ENCODE assay signal across 14 cellular contexts in the genomic region with DNA sequence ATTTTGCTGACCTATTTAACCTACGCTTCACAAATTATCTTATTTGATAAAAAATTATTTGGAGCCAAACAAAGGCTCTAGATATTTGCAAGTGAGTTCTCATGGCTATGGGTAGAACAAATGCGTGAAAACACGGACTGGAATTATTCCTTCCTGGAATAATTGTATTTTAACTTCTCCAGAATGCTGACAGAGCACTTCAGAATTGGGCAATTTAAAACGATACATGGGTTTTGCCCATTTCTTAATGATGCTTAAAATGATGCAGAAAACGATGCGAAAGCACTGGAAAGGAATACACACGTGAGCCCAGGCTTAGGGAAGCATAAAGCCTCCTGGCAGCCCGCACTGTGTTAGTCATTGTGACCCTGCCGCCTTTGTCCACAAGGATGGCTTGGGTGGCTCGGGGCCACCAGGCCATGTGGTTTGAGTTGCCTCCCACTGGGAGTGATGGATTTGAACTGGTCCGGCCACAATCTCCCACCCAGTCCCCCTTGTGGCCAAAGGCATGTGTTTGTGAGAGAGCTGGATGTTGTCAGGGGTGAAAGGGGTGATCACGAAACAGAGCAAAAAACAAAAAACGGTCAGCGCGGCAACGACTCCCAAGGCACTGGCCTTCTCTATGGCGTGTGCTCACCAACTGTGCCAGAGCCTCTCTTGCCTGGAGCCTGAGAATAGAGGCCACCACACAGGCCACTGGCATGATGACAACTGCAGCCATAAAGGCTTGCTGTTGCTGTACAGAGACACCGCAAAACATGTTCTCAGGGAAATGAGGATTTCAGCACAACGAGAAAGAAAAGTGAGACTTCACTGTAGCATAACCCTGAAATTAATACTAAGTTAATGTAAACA.
DNase-seq lines count a peak whose midpoint lies in the region; ATAC-seq and TF ChIP-seq lines count a peak whose summit lies in the region.
"Had no signal": no experiment of that assay in that cellular context is flagged by ENCODE, and none has a peak within 500 bp of the region (broad histone marks: within the 10 kb centered on the region; RNA-seq: fewer than 3 reads in every experiment).

No MANE protein-coding gene starts in this region.

- no peaks in the 10 kb centered on the region for H3K9me3 ChIP-seq in sigmoid colon

- DNase-seq in G401 (ENCODE audit: low spot score) (peak; percentile 93), astrocyte of the cerebellum (ENCODE audit: low read depth) (peak; percentile 75), iPS DF 19.7 (ENCODE audit: low read depth, low spot score) (peak; percentile 12), sigmoid colon (peak; percentile 89), NCI-H526 treated with DMSO at 0.1 percent for 48 hours (lab: John Stamatoyannopoulos, UW) (no peak)
- DNase-seq: activated T-cell treated with anti-CD3 and anti-CD28 coated beads, Interleukin-2, amount 50 U/mL, for 4 hours; MV-4-11; NCI-H510A had no signal

- no peaks in the 10 kb centered on the region for H3K36me3 ChIP-seq in sigmoid colon

- 81 to 82% methylated on average over 19 of the region's 19 CpGs for WGBS in sigmoid colon, 2 donors

- H3K4me3 ChIP-seq in astrocyte of the cerebellum (ENCODE audit: low read depth, low read length) (no peak overlapping the region), sigmoid colon (no peak overlapping the region)
- H3K4me3 ChIP-seq: smooth muscle cell had no signal

- no peak for TF ChIP-seq POLR2A in sigmoid colon (IDR thresholded peaks at IDR 0.05)

- peaks cover 0 to 55% (median 49%) of the 10 kb centered on the region in 4 donors for H3K4me1 ChIP-seq in sigmoid colon

- in situ Hi-C loops in G401 (cut with HindIII; ENCODE audit: low sequenced_read_pairs) = no loop called here
- in situ Hi-C loops in astrocyte of the cerebellum (cut with HindIII; ENCODE audit: low sequenced_read_pairs) = no loop called here

- peak overlapping the region in 2 of 4 donors; percentile 5 to 35 for H3K27ac ChIP-seq in sigmoid colon
- H3K27ac ChIP-seq: epithelial cell of prostate, RWPE1 had no signal

- no peaks in the 10 kb centered on the region for H3K27me3 ChIP-seq in sigmoid colon

- no peak for TF ChIP-seq EP300 in sigmoid colon (IDR thresholded peaks at IDR 0.05)

- no peak for ATAC-seq in GM21381 (IDR thresholded peaks at IDR 0.05; ENCODE audit: unreplicated experiment)
- ATAC-seq in HG02981 (IDR thresholded peaks at IDR 0.05; ENCODE audit: unreplicated experiment) = no peak
- ATAC-seq in GM19035 (IDR thresholded peaks at IDR 0.05; ENCODE audit: unreplicated experiment) = no peak
- ATAC-seq: activated T-cell treated with anti-CD3 and anti-CD28 coated beads, Interleukin-2, amount 50 U/mL, for 4 hours had no signal

- intact Hi-C loops in sigmoid colon (cut with DNase I) = no loop called here

- peak; percentile 56 for TF ChIP-seq CTCF in astrocyte of the cerebellum (IDR thresholded peaks at IDR 0.05; ENCODE audit: low read depth, low read length, missing control alignments)
- no peak for TF ChIP-seq CTCF in sigmoid colon (IDR thresholded peaks at IDR 0.05)
